Comparison of ENCODE assay signal across 13 cellular contexts in the genomic region with DNA sequence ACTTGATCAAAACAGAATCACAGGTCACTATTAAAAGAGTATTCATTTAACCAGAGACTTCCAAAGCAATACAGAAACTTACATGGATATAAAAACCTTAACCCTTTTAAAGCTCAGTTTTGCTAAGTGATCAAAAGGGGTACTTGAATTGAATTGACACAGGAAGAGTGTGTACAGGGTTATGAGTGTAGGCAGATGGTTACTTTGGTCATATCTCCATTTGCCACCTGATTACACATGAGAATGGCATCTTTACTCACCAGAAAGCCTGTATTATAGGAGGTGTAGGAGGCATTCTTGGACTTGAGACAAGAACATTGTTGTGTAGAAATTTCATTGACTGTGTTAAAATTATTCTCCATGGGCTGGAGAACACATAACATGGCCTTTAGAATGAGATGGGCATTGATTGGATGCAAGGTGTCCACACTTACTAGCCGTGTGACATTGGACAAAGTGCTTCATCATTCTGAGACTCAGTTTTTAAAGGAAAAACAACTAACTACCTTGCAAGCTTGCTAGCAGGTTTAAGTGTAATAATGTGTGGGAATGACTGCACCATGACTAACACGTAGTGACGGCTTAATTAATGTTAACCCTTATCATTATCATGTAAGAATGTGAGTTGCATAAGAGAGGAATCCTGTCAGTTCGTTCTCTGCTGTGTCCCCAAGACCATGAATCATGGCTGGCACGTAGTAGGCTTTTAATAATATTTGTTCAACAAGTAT. TPM values are rescaled to one million over a fixed set of nuclear protein-coding genes. Genes with fewer than 3 reads are reported as not detected.
DNase-seq lines count a peak whose midpoint lies in the region; TF ChIP-seq lines count a peak whose summit lies in the region.
"Not testable (repeated sequence)": the region's sequence is repeated elsewhere in the genome, so short reads cannot be mapped to it uniquely, and the experiment has no call there.
"Had no signal": no experiment of that assay in that cellular context is flagged by ENCODE, and none has a peak within 500 bp of the region (broad histone marks: within the 10 kb centered on the region; RNA-seq: fewer than 3 reads in every experiment).

No MANE protein-coding gene starts in this region.

- H2AK5ac ChIP-seq in mesenchymal stem cell (ENCODE audit: low read length, severe bottlenecking), result not testable (repeated sequence)

- H3K18ac ChIP-seq in mesenchymal stem cell (ENCODE audit: low read depth in 1 of 2, low read length in 2 of 2), result not testable (repeated sequence)

- H3K27ac Mint-ChIP-seq in HFFc6, result not testable (repeated sequence)

- H3K36me3 ChIP-seq in adipocyte (ENCODE audit: control insufficient read depth, insufficient read depth, low read length, severe bottlenecking); mesenchymal stem cell (ENCODE audit: control insufficient read depth in 1 of 2, insufficient read depth in 2 of 2, low read depth in 1 of 2, low read length in 2 of 2); skeletal muscle satellite cell (ENCODE audit: insufficient read depth, low read length): not testable (repeated sequence)

- H2AFZ ChIP-seq in mesenchymal stem cell (ENCODE audit: low read depth, low read length), result not testable (repeated sequence)

- H3K9ac ChIP-seq in adipocyte (ENCODE audit: low read length); mesenchymal stem cell (ENCODE audit: low read length): not testable (repeated sequence)
- peak overlapping the region; percentile 2 for H3K9ac ChIP-seq in skeletal muscle satellite cell (ENCODE audit: low read depth, low read length)

- not testable (repeated sequence) for H3K9me3 ChIP-seq in adipocyte (ENCODE audit: control insufficient read depth, low read length); mesenchymal stem cell (ENCODE audit: control insufficient read depth, low read length); skeletal muscle satellite cell (replicated peaks; ENCODE audit: low read length)

- not testable (repeated sequence) for H2BK15ac ChIP-seq in mesenchymal stem cell (ENCODE audit: low read depth, poor library complexity, severe bottlenecking)

- TF ChIP-seq CTCF in AG10803 (conservative IDR thresholded peaks at IDR 0.05; ENCODE audit: low read length); HFFc6 (IDR thresholded peaks at IDR 0.05); choroid plexus epithelial cell (conservative IDR thresholded peaks at IDR 0.05; ENCODE audit: low read depth, low read length): not testable (repeated sequence)

- peaks cover 12% of the 10 kb centered on the region for H3K4me1 Mint-ChIP-seq in HFFc6 (ENCODE audit: low read depth)

- H3K36me3 Mint-ChIP-seq in HFFc6 (ENCODE audit: low read depth), result not testable (repeated sequence)

- WGBS in mesenchymal stem cell, result 56% methylated on average over 1 of the region's 5 CpGs

- H3K23ac ChIP-seq in mesenchymal stem cell (ENCODE audit: low read length in 2 of 2), result not testable (repeated sequence)

- not testable (repeated sequence) for H4K91ac ChIP-seq in mesenchymal stem cell (ENCODE audit: low read length)

- H3K4ac ChIP-seq in mesenchymal stem cell (ENCODE audit: low read depth in 1 of 2, low read length in 2 of 2), result not testable (repeated sequence)

- not testable (repeated sequence) for H3K4me3 Mint-ChIP-seq in HFFc6

- H3K4me3 ChIP-seq in AG10803 (ENCODE audit: low read length); adipocyte (ENCODE audit: low read length); choroid plexus epithelial cell (ENCODE audit: low read depth, low read length); mesenchymal stem cell (ENCODE audit: insufficient read depth in 1 of 2, low read depth in 1 of 2, low read length in 2 of 2); skeletal muscle satellite cell (ENCODE audit: low read length): not testable (repeated sequence)

- H3K14ac ChIP-seq in mesenchymal stem cell (ENCODE audit: low read length in 2 of 2), result not testable (repeated sequence)

- H3K4me1 ChIP-seq in adipocyte (ENCODE audit: control insufficient read depth, insufficient read depth, low read length); mesenchymal stem cell (ENCODE audit: control insufficient read depth, insufficient read depth, low read depth, low read length); skeletal muscle satellite cell (ENCODE audit: control insufficient read depth, insufficient read depth, low read length): not testable (repeated sequence)

- H3K27ac ChIP-seq in mesenchymal stem cell (ENCODE audit: low read length, poor library complexity, severe bottlenecking), result not testable (repeated sequence)

- H3K27me3 Mint-ChIP-seq in HFFc6 (ENCODE audit: insufficient read depth), result peaks cover 12% of the 10 kb centered on the region

- H3K27me3 ChIP-seq in adipocyte (replicated peaks; ENCODE audit: control insufficient read depth, insufficient read depth, low read length); mesenchymal stem cell (ENCODE audit: control insufficient read depth in 1 of 2, insufficient read depth in 1 of 2, low read length in 2 of 2); skeletal muscle satellite cell (ENCODE audit: control insufficient read depth, insufficient read depth, low read length): not testable (repeated sequence)

- not testable (repeated sequence) for H4K8ac ChIP-seq in mesenchymal stem cell (ENCODE audit: low read length)

- H3K79me1 ChIP-seq in mesenchymal stem cell (replicated peaks; ENCODE audit: low read length, poor library complexity, severe bottlenecking), result not testable (repeated sequence)

- not testable (repeated sequence) for H2BK12ac ChIP-seq in mesenchymal stem cell (ENCODE audit: low read length in 2 of 2)

- H3K4me2 ChIP-seq in mesenchymal stem cell (ENCODE audit: low read length, poor library complexity, severe bottlenecking), result not testable (repeated sequence)
- H3K4me2 ChIP-seq in skeletal muscle satellite cell (ENCODE audit: low read length), result peak overlapping the region; percentile 45

- DNase-seq in AG10803 (ENCODE audit: low read depth) (peak; percentile 53), HFFc6 (peak; percentile 69), NCI-H460 (ENCODE audit: extremely low read depth, low read depth) (peak; percentile 80), adipocyte (ENCODE audit: low read depth) (peak; percentile 36), choroid plexus epithelial cell (ENCODE audit: low read depth) (peak; percentile 58), fibroblast of the conjunctiva (ENCODE audit: low read depth) (peak; percentile 1), mesenchymal stem cell (peak; percentile 39)

- not testable (repeated sequence) for H2BK5ac ChIP-seq in mesenchymal stem cell (ENCODE audit: low read depth, low read length, poor library complexity, severe bottlenecking)

- H3K9me3 Mint-ChIP-seq in HFFc6, result not testable (repeated sequence)

- not testable (repeated sequence) for H2BK120ac ChIP-seq in mesenchymal stem cell (ENCODE audit: low read depth, low read length)

RNA-seq across cellular contexts. Expression of gene NPIPB8, which starts 1.6 kb away (rescaled TPM):
- total RNA-seq in HFFc6 (2021; fragmentation: NEBNext Ultra II Directional; extraction: Animal tissue kit (Norgen Biotek cat#: 25700)), result under 1 TPM in 2 of 6 experiments, not detected in 4; 0.31 to 0.75 TPM
- total RNA-seq in NCI-H460 (2014; rRNA removed; shearing (Covaris generic)), result not detected in 2 replicates
- polyA plus RNA-seq in NCI-H460 (2014; cell fraction: nucleus; rRNA removed), result 0.93 TPM in 1 of 2 replicates, not detected in the other
- not detected for polyA plus RNA-seq in mesenchymal stem cell (2013, experiment 1 of 2)
- polyA plus RNA-seq in mesenchymal stem cell (2013, experiment 2 of 2), result not detected
- total RNA-seq in skeletal muscle satellite cell (2012; rRNA removed), result 0.25 TPM in 1 of 2 replicates, not detected in the other
- total RNA-seq: ascending aorta, lower leg skin, omental fat pad, right atrium auricular region had no signal
- polyA plus RNA-seq: CD14-positive monocyte had no signal

RNA-seq across cellular contexts. Expression of gene SULT1A1, which starts 26.4 kb away (rescaled TPM):
- total RNA-seq in HFFc6 (2021; fragmentation: NEBNext Ultra II Directional; extraction: Animal tissue kit (Norgen Biotek cat#: 25700)), result under 1 TPM in 3 of 6 experiments, not detected in 3; 0.17 to 0.30 (median 0.18) TPM
- total RNA-seq in NCI-H460 (2014; rRNA removed; shearing (Covaris generic)), result 14.2 and 18.4 TPM in 2 replicates
- 110 and 115 TPM in 2 replicates for polyA plus RNA-seq in NCI-H460 (2014; cell fraction: nucleus; rRNA removed)
- polyA plus RNA-seq in mesenchymal stem cell (2013, experiment 1 of 2), result 9.3 TPM
- 8.2 TPM for polyA plus RNA-seq in mesenchymal stem cell (2013, experiment 2 of 2)
- total RNA-seq in skeletal muscle satellite cell (2012; rRNA removed), result 1.1 and 2.3 TPM in 2 replicates

RNA-seq across cellular contexts. Expression of gene SULT1A2, which starts 39.4 kb away (rescaled TPM):
- not detected for total RNA-seq in HFFc6 (2021; fragmentation: NEBNext Ultra II Directional; extraction: Animal tissue kit (Norgen Biotek cat#: 25700))
- 0.29 and 0.67 TPM in 2 replicates for total RNA-seq in NCI-H460 (2014; rRNA removed; shearing (Covaris generic))
- polyA plus RNA-seq in NCI-H460 (2014; cell fraction: nucleus; rRNA removed), result 5.2 and 6.1 TPM in 2 replicates
- 0.08 TPM for polyA plus RNA-seq in mesenchymal stem cell (2013, experiment 1 of 2)
- polyA plus RNA-seq in mesenchymal stem cell (2013, experiment 2 of 2), result 0.10 TPM
- total RNA-seq in skeletal muscle satellite cell (2012; rRNA removed), result not detected in 2 replicates
- total RNA-seq: lower leg skin had no signal

Comparison
In these comparisons a context has a peak if more than half of its experiments do, and no peak if none do; other contexts are left out.
1. DNase-seq: peak in every context shown above with its lines; median percentile 80 in NCI-H460; 69 in HFFc6; 58 in choroid plexus epithelial cell; 53 in AG10803; 39 in mesenchymal stem cell; 36 in adipocyte; 1 in fibroblast of the conjunctiva.
2. RNA of gene SULT1A1, which starts 26.4 kb away (total RNA-seq): 14.2 to 18.4 TPM in NCI-H460; 0.17 to 0.30 TPM in HFFc6; every median in the first group is over 10 times any median in the second.